ENCODE assay signal across 1 cellular context in the genomic region with DNA sequence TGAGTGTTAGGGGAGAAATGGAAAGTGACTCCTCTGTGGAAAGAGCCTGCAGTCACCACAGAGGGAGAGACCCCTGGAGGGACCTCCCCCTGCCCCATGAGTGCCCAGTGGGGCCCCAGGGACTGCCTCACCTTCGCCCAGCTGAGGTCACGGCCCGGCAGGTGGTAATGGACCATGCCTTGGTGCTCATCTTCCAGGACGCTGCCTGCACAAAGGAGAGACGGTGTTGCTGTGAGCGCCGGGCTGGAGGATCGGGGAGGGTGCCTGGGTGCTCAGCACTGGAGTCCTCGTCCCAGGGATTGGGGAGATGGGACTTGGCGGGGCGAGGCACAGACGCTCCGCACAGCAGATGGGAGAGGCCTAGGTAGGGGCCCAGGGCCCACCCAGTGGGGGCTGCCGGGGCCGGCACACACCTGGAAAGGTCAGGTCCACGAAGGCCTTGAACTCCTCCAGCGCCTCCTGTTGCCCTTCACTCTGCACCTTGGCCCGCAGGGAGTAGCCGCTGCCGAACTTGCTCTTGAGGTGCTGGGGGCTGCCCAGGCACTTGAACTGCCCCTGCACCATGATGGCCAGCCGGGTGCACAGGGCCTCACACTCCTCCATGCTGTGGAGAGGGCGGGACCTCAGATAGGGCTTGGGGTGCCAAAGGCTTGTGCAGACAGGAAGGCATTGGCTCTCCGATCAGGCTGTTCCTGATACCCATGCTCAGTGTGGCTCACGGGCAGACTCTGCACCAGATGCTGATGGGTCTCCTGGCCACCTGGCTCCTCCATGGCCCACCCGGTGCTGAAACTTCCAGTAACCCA.
TF ChIP-seq lines count a peak whose summit lies in the region.

No MANE protein-coding gene starts in this region.

TF ChIP-seq in HepG2, 621 proteins besides CTCF, POLR2A, EP300 and RAD21:
- TF ChIP-seq ZFP1 (CRISPR knock-in tag; IDR thresholded peaks at IDR 0.05) (no peak), NCOA1 (CRISPR knock-in tag; IDR thresholded peaks at IDR 0.05) (no peak), PTBP1 (IDR thresholded peaks at IDR 0.05; ENCODE audit: low read depth, low read length, poor library complexity, severe bottlenecking) (no peak), ZNF775 (CRISPR knock-in tag; IDR thresholded peaks at IDR 0.05; ENCODE audit: borderline replicate concordance) (no peak), EZH2 (conservative IDR thresholded peaks at IDR 0.05; ENCODE audit: low read depth, low read length) (no peak), REL (CRISPR knock-in tag; conservative IDR thresholded peaks at IDR 0.05) (no peak), MYC (CRISPR knock-in tag; IDR thresholded peaks at IDR 0.05; ENCODE audit: borderline replicate concordance) (no peak), ZNF432 (CRISPR knock-in tag; IDR thresholded peaks at IDR 0.05; ENCODE audit: borderline replicate concordance) (no peak)
- TF ChIP-seq, protein P1, sequence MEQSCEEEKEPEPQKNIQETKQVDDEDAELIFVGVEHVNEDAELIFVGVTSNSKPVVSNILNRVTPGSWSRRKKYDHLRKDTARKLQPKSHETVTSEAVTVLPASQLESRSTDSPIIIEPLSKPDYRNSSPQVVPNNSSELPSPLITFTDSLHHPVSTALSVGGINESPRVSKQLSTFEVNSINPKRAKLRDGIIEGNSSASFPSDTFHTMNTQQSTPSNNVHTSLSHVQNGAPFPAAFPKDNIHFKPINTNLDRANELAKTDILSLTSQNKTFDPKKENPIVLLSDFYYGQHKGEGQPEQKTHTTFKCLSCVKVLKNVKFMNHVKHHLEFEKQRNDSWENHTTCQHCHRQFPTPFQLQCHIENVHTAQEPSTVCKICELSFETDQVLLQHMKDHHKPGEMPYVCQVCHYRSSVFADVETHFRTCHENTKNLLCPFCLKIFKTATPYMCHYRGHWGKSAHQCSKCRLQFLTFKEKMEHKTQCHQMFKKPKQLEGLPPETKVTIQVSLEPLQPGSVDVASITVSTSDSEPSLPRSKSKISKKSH (CRISPR knock-in tag; IDR thresholded peaks at IDR 0.05; ENCODE audit: borderline replicate concordance) = no peak
- TF ChIP-seq, protein P2, sequence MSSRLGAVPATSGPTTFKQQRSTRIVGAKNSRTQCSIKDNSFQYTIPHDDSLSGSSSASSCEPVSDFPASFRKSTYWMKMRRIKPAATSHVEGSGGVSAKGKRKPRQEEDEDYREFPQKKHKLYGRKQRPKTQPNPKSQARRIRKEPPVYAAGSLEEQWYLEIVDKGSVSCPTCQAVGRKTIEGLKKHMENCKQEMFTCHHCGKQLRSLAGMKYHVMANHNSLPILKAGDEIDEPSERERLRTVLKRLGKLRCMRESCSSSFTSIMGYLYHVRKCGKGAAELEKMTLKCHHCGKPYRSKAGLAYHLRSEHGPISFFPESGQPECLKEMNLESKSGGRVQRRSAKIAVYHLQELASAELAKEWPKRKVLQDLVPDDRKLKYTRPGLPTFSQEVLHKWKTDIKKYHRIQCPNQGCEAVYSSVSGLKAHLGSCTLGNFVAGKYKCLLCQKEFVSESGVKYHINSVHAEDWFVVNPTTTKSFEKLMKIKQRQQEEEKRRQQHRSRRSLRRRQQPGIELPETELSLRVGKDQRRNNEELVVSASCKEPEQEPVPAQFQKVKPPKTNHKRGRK (CRISPR knock-in tag; IDR thresholded peaks at IDR 0.05) = no peak
- TF ChIP-seq, protein P3, sequence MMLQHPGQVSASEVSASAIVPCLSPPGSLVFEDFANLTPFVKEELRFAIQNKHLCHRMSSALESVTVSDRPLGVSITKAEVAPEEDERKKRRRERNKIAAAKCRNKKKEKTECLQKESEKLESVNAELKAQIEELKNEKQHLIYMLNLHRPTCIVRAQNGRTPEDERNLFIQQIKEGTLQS (CRISPR knock-in tag; IDR thresholded peaks at IDR 0.05) = no peak
